Comparison of ENCODE assay signal across 16 cellular contexts in genomic region chr5:108361239-108361638, GRCh38. TPM values are rescaled to one million over a fixed set of nuclear protein-coding genes. Genes with fewer than 3 reads are reported as not detected.
DNase-seq lines count a peak whose midpoint lies in the region; ATAC-seq and TF ChIP-seq lines count a peak whose summit lies in the region.
"Had no signal": no experiment of that assay in that cellular context is flagged by ENCODE, and none has a peak within 500 bp of the region (broad histone marks: within the 10 kb centered on the region; RNA-seq: fewer than 3 reads in every experiment).

No MANE protein-coding gene starts in this region.

- H3K4me1 ChIP-seq in trophoblast cell (ENCODE audit: control insufficient read depth in 1 of 2, insufficient read depth in 2 of 2, low read length in 2 of 2) = peaks cover 0 to 2% of the 10 kb centered on the region in 2 experiments
- no peaks in the 10 kb centered on the region for H3K4me1 ChIP-seq in vagina
- H3K4me1 ChIP-seq: BLaER1 treated with 17β-estradiol and CSF1 and Interleukin-3, amounts not matched to agents 10 nM and 100 nM had no signal

- DNase-seq in WTC11 (ENCODE audit: low spot score) = no peak
- DNase-seq in foreskin melanocyte = peak; percentile 51
- DNase-seq in trophoblast cell = no peak
- DNase-seq in stimulated activated naive CD8-positive, alpha-beta T cell treated with anti-CD3 and anti-CD28 coated beads, Interleukin-15, Interleukin-2, amounts not matched to agents 100 U/mL and 50 U/mL, for 24 hours = no peak
- no peak for DNase-seq in HCEC 1CT
- no peak for DNase-seq in vagina (ENCODE audit: extremely low spot score in 2 of 2)
- DNase-seq: Calu3; CD8-positive, alpha-beta T cell; DMS79 treated with DMSO at 0.1 percent for 48 hours; GF-D8 had no signal

- H3K4ac ChIP-seq in trophoblast cell (ENCODE audit: low read depth, low read length) = no peak overlapping the region

- H2AK5ac ChIP-seq in trophoblast cell (ENCODE audit: low read length) = no peak overlapping the region

- CTCF ChIA-PET in WTC11 (lab: Charles Lee) = no interaction called here

- no peaks in the 10 kb centered on the region for H3K9me3 Mint-ChIP-seq in WTC11
- H3K9me3 Mint-ChIP-seq: CD8-positive, alpha-beta T cell; IgD-negative memory B cell had no signal

- no peaks in the 10 kb centered on the region for H3K9me3 ChIP-seq in trophoblast cell (ENCODE audit: insufficient read depth, low read depth, low read length)
- H3K9me3 ChIP-seq in vagina = no peaks in the 10 kb centered on the region
- H3K9me3 ChIP-seq: BLaER1 treated with 17β-estradiol and CSF1 and Interleukin-3, amounts not matched to agents 10 nM and 100 nM; HAP-1 had no signal

- WGBS in trophoblast cell (ENCODE audit: extremely low coverage, insufficient coverage, insufficient read length) = no CpG with 5 or more reads among the region's 3 CpGs

- no peak overlapping the region for H3K18ac ChIP-seq in trophoblast cell (ENCODE audit: low read length)

- H3K23ac ChIP-seq in trophoblast cell (ENCODE audit: low read length) = no peak overlapping the region

- H4K12ac ChIP-seq in trophoblast cell (ENCODE audit: low read depth, low read length) = no peak overlapping the region

- H3K4me3 ChIP-seq in trophoblast cell (ENCODE audit: low read depth, low read length) = no peak overlapping the region
- no peak overlapping the region for H3K4me3 ChIP-seq in vagina
- H3K4me3 ChIP-seq: BLaER1 treated with 17β-estradiol and CSF1 and Interleukin-3, amounts not matched to agents 10 nM and 100 nM; HAP-1 had no signal

- H2BK12ac ChIP-seq in trophoblast cell (ENCODE audit: low read length) = no peak overlapping the region

- no peaks in the 10 kb centered on the region for H3K27me3 Mint-ChIP-seq in WTC11 (ENCODE audit: low read depth)
- H3K27me3 Mint-ChIP-seq: B cell, IgD-negative memory B cell had no signal

- TF ChIP-seq CTCF in WTC11 (IDR thresholded peaks at IDR 0.05) (no peak), vagina (IDR thresholded peaks at IDR 0.05) (no peak)

- H3K36me3 ChIP-seq in trophoblast cell (ENCODE audit: control insufficient read depth in 1 of 2, insufficient read depth in 2 of 2, low read length in 2 of 2) (no peaks in the 10 kb centered on the region), vagina (no peaks in the 10 kb centered on the region)

- no peak overlapping the region for H2AFZ ChIP-seq in trophoblast cell (ENCODE audit: insufficient read depth, low read length, poor library complexity)

- H4K8ac ChIP-seq in trophoblast cell (ENCODE audit: low read depth, low read length) = no peak overlapping the region

- H3K79me1 ChIP-seq in trophoblast cell (ENCODE audit: low read length) = no peaks in the 10 kb centered on the region

- no peak overlapping the region for H3K4me2 ChIP-seq in trophoblast cell (ENCODE audit: low read length)
- H3K4me2 ChIP-seq: BLaER1 treated with 17β-estradiol and CSF1 and Interleukin-3, amounts not matched to agents 10 nM and 100 nM had no signal

- no peak overlapping the region for H2BK120ac ChIP-seq in trophoblast cell (ENCODE audit: insufficient read depth, low read length, poor library complexity)

- POLR2A ChIA-PET in WTC11 (lab: Charles Lee) = interaction anchor here (0.9 kb wide), 1 partner anchor 21 kb away, joined by 4 read pairs; the partner anchor contains the start of gene FBXL17

- H3K14ac ChIP-seq in trophoblast cell (ENCODE audit: low read length) = no peak overlapping the region

- H3K27ac Mint-ChIP-seq in WTC11 = 0 out of 2 replicates have a peak overlapping the region, but pooled peaks have one; percentile 41
- H3K27ac Mint-ChIP-seq: B cell, IgD-negative memory B cell had no signal

- H3K27ac ChIP-seq in trophoblast cell (ENCODE audit: low read depth, low read length) = peak overlapping the region; percentile 17
- H3K27ac ChIP-seq in vagina = no peak overlapping the region
- H3K27ac ChIP-seq: BLaER1 treated with 17β-estradiol and CSF1 and Interleukin-3, amounts not matched to agents 10 nM and 100 nM had no signal

- H3K36me3 Mint-ChIP-seq in WTC11 = no peaks in the 10 kb centered on the region

- no peak overlapping the region for H4K91ac ChIP-seq in trophoblast cell (ENCODE audit: low read depth, low read length)

- no peak for TF ChIP-seq POLR2A in vagina (IDR thresholded peaks at IDR 0.05)

- ATAC-seq in WTC11 = no peak
- ATAC-seq in stimulated activated naive CD8-positive, alpha-beta T cell treated with anti-CD3 and anti-CD28 coated beads, Interleukin-15, Interleukin-2, amounts not matched to agents 100 U/mL and 50 U/mL, for 24 hours = no peak
- ATAC-seq in HG03159 (IDR thresholded peaks at IDR 0.05; ENCODE audit: unreplicated experiment) = no peak
- ATAC-seq: CD8-positive, alpha-beta T cell; HepG2 had no signal

- no peak overlapping the region for H3K4me3 Mint-ChIP-seq in WTC11
- H3K4me3 Mint-ChIP-seq: B cell; CD8-positive, alpha-beta T cell; IgD-negative memory B cell had no signal

- H3K4me1 Mint-ChIP-seq in WTC11 = peaks cover 10% of the 10 kb centered on the region
- H3K4me1 Mint-ChIP-seq: B cell had no signal

- H3K27me3 ChIP-seq in trophoblast cell (ENCODE audit: insufficient read depth, low read length) = no peaks in the 10 kb centered on the region
- no peaks in the 10 kb centered on the region for H3K27me3 ChIP-seq in vagina
- H3K27me3 ChIP-seq: BLaER1 treated with 17β-estradiol and CSF1 and Interleukin-3, amounts not matched to agents 10 nM and 100 nM had no signal

- intact Hi-C loops in vagina (cut with DNase I) = no loop called here

- no peaks in the 10 kb centered on the region for H3K79me2 ChIP-seq in trophoblast cell (ENCODE audit: control insufficient read depth, insufficient read depth, low read length, poor library complexity)

- H2BK5ac ChIP-seq in trophoblast cell (ENCODE audit: low read depth, low read length, poor library complexity) = no peak overlapping the region

- H3K9ac ChIP-seq in trophoblast cell (ENCODE audit: low read length) = no peak overlapping the region
- H3K9ac ChIP-seq: BLaER1 treated with 17β-estradiol and CSF1 and Interleukin-3, amounts not matched to agents 10 nM and 100 nM had no signal

TF ChIP-seq in WTC11, 78 proteins besides CTCF, POLR2A, EP300 and RAD21 (continues in another document):
- TF ChIP-seq SOX15 (CRISPR knock-in tag; IDR thresholded peaks at IDR 0.05) (no peak), ETV6 (CRISPR knock-in tag; IDR thresholded peaks at IDR 0.05) (no peak), USF2 (CRISPR knock-in tag; IDR thresholded peaks at IDR 0.05) (no peak), ZNF121 (CRISPR knock-in tag; IDR thresholded peaks at IDR 0.05) (no peak), ZNF138 (CRISPR knock-in tag; conservative IDR thresholded peaks at IDR 0.05) (no peak), ZNF512 (CRISPR knock-in tag; IDR thresholded peaks at IDR 0.05; ENCODE audit: borderline replicate concordance) (no peak), JAZF1 (CRISPR knock-in tag; IDR thresholded peaks at IDR 0.05) (no peak), EMX1 (CRISPR knock-in tag; IDR thresholded peaks at IDR 0.05) (no peak), ZNF232 (CRISPR knock-in tag; IDR thresholded peaks at IDR 0.05) (no peak)
- TF ChIP-seq, protein P1, sequence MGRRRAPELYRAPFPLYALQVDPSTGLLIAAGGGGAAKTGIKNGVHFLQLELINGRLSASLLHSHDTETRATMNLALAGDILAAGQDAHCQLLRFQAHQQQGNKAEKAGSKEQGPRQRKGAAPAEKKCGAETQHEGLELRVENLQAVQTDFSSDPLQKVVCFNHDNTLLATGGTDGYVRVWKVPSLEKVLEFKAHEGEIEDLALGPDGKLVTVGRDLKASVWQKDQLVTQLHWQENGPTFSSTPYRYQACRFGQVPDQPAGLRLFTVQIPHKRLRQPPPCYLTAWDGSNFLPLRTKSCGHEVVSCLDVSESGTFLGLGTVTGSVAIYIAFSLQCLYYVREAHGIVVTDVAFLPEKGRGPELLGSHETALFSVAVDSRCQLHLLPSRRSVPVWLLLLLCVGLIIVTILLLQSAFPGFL (CRISPR knock-in tag; IDR thresholded peaks at IDR 0.05; ENCODE audit: borderline replicate concordance) = no peak
- TF ChIP-seq, protein P2, sequence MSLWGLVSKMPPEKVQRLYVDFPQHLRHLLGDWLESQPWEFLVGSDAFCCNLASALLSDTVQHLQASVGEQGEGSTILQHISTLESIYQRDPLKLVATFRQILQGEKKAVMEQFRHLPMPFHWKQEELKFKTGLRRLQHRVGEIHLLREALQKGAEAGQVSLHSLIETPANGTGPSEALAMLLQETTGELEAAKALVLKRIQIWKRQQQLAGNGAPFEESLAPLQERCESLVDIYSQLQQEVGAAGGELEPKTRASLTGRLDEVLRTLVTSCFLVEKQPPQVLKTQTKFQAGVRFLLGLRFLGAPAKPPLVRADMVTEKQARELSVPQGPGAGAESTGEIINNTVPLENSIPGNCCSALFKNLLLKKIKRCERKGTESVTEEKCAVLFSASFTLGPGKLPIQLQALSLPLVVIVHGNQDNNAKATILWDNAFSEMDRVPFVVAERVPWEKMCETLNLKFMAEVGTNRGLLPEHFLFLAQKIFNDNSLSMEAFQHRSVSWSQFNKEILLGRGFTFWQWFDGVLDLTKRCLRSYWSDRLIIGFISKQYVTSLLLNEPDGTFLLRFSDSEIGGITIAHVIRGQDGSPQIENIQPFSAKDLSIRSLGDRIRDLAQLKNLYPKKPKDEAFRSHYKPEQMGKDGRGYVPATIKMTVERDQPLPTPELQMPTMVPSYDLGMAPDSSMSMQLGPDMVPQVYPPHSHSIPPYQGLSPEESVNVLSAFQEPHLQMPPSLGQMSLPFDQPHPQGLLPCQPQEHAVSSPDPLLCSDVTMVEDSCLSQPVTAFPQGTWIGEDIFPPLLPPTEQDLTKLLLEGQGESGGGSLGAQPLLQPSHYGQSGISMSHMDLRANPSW (CRISPR knock-in tag; conservative IDR thresholded peaks at IDR 0.05; ENCODE audit: low read depth) = no peak

RNA-seq across cellular contexts. Expression of gene FBXL17, which starts 20.7 kb away (rescaled TPM):
- total RNA-seq in WTC11 (2021) (3.5 to 6.1 TPM (median 5.3 TPM) in 3 replicates), vagina (15.0 TPM)
- 5.2 and 5.3 TPM in 2 replicates for polyA plus RNA-seq in trophoblast cell (2013)
